ENCODE assay signal across 9 cellular contexts in genomic region chr18:9404565-9405060, GRCh38.
DNase-seq lines count a peak whose midpoint lies in the region; ATAC-seq and TF ChIP-seq lines count a peak whose summit lies in the region.
"Had no signal": no experiment of that assay in that cellular context is flagged by ENCODE, and none has a peak within 500 bp of the region (broad histone marks: within the 10 kb centered on the region; RNA-seq: fewer than 3 reads in every experiment).

No MANE protein-coding gene starts in this region.

- peaks cover 5% of the 10 kb centered on the region for H3K27me3 Mint-ChIP-seq in activated T-helper 17 cell treated with anti-CD3 and anti-CD28 coated beads, Interleukin-2, amount 50 U/mL, for 72 hours
- peaks cover 9 to 13% of the 10 kb centered on the region in 2 donors for H3K27me3 Mint-ChIP-seq in natural killer cell (ENCODE audit: low read depth in 2 of 2)

- intact Hi-C loops in natural killer cell (cut with micrococcal nuclease) = no loop called here

- H3K9me3 Mint-ChIP-seq in activated T-helper 17 cell treated with anti-CD3 and anti-CD28 coated beads, Interleukin-2, amount 50 U/mL, for 72 hours = no peaks in the 10 kb centered on the region
- no peaks in the 10 kb centered on the region for H3K9me3 Mint-ChIP-seq in natural killer cell

- TF ChIP-seq CTCF in GM10266 (IDR thresholded peaks at IDR 0.05; ENCODE audit: control insufficient read depth, insufficient read depth, low read depth, missing control alignments) = no peak
- no peak for TF ChIP-seq CTCF in natural killer cell (IDR thresholded peaks at IDR 0.05)

- no peaks in the 10 kb centered on the region for H3K36me3 Mint-ChIP-seq in activated T-helper 17 cell treated with anti-CD3 and anti-CD28 coated beads, Interleukin-2, amount 50 U/mL, for 72 hours (ENCODE audit: low read depth)
- no peaks in the 10 kb centered on the region for H3K36me3 Mint-ChIP-seq in natural killer cell

- no peak overlapping the region for H3K27ac Mint-ChIP-seq in activated T-helper 17 cell treated with anti-CD3 and anti-CD28 coated beads, Interleukin-2, amount 50 U/mL, for 72 hours
- H3K27ac Mint-ChIP-seq in natural killer cell = peak overlapping the region in 1 of 2 donors; percentile 33

- peak; percentile 43 for DNase-seq in GM10266 (ENCODE audit: extremely low spot score)
- no peak for DNase-seq in natural killer cell
- DNase-seq in mucosa of gallbladder (ENCODE audit: low spot score) = no peak
- DNase-seq in HK-2 (ENCODE audit: unreplicated experiment) = no peak
- DNase-seq: head of caudate nucleus had no signal

- peak overlapping the region; percentile 51 for H3K4me3 Mint-ChIP-seq in activated T-helper 17 cell treated with anti-CD3 and anti-CD28 coated beads, Interleukin-2, amount 50 U/mL, for 72 hours
- H3K4me3 Mint-ChIP-seq in natural killer cell = peak overlapping the region; percentile 55

- ATAC-seq in HG02973 (IDR thresholded peaks at IDR 0.05; ENCODE audit: unreplicated experiment) (peak; percentile 65), natural killer cell (peak; percentile 64 to 74 (median 68)), GM21526 (IDR thresholded peaks at IDR 0.05; ENCODE audit: low FRiP score, unreplicated experiment) (no peak), HG03196 (IDR thresholded peaks at IDR 0.05; ENCODE audit: unreplicated experiment) (no peak)
- peak; percentile 48 for ATAC-seq in activated T-helper 17 cell treated with anti-CD3 and anti-CD28 coated beads, Interleukin-2, amount 50 U/mL, for 72 hours (replicated peaks)

- H3K4me1 Mint-ChIP-seq in activated T-helper 17 cell treated with anti-CD3 and anti-CD28 coated beads, Interleukin-2, amount 50 U/mL, for 72 hours = no peaks in the 10 kb centered on the region
- no peaks in the 10 kb centered on the region for H3K4me1 Mint-ChIP-seq in natural killer cell

Comparison
In these comparisons a context has a peak if more than half of its experiments do, and no peak if none do; other contexts are left out.
1. ATAC-seq: peak in HG02973 (single experiment), activated T-helper 17 cell treated with anti-CD3 and anti-CD28 coated beads, Interleukin-2, amount 50 U/mL, for 72 hours (single experiment) and natural killer cell (3 of 3); none in GM21526 (single experiment) and HG03196 (single experiment).